ENCODE assay signal across 16 cellular contexts in genomic region chr17:31926100-31926729, GRCh38. TPM values are rescaled to one million over a fixed set of nuclear protein-coding genes. Genes with fewer than 3 reads are reported as not detected.
DNase-seq lines count a peak whose midpoint lies in the region; ATAC-seq and TF ChIP-seq lines count a peak whose summit lies in the region.
"Had no signal": no experiment of that assay in that cellular context is flagged by ENCODE, and none has a peak within 500 bp of the region (broad histone marks: within the 10 kb centered on the region; RNA-seq: fewer than 3 reads in every experiment).

No MANE protein-coding gene starts in this region.

- no peaks in the 10 kb centered on the region for H3K9me3 Mint-ChIP-seq in activated CD8-positive, alpha-beta T cell treated with anti-CD3 and anti-CD28 coated beads for 36 hours
- no peaks in the 10 kb centered on the region for H3K9me3 Mint-ChIP-seq in endodermal cell
- H3K9me3 Mint-ChIP-seq: CD4-positive, CD25-positive, alpha-beta regulatory T cell had no signal

- no peak overlapping the region for H3K4me3 Mint-ChIP-seq in activated CD8-positive, alpha-beta T cell treated with anti-CD3 and anti-CD28 coated beads for 36 hours
- H3K4me3 Mint-ChIP-seq in endodermal cell: no peak overlapping the region
- H3K4me3 Mint-ChIP-seq: CD4-positive, CD25-positive, alpha-beta regulatory T cell had no signal

- WGBS in endodermal cell (ENCODE audit: insufficient coverage in 1 of 2, insufficient read length in 1 of 2), 2 experiments: 100% methylated on average over 3 to 4 of the region's 5 CpGs

- TF ChIP-seq CTCF in activated CD8-positive, alpha-beta T cell treated with anti-CD3 and anti-CD28 coated beads for 36 hours (IDR thresholded peaks at IDR 0.05): no peak
- no peak for TF ChIP-seq CTCF in endodermal cell (conservative IDR thresholded peaks at IDR 0.05)

- intact Hi-C loops in activated CD8-positive, alpha-beta T cell treated with anti-CD3 and anti-CD28 coated beads for 36 hours (cut with micrococcal nuclease): no loop called here

- DNase-seq in activated T-cell treated with anti-CD3 and anti-CD28 coated beads for 48 hours (ENCODE audit: low read depth) (peak; percentile 15), LHCN-M2 (ENCODE audit: low read depth) (peak; percentile 34), endodermal cell (peak; percentile 15), dedifferentiated amniotic fluid mesenchymal stem cell (ENCODE audit: extremely low spot score) (no peak), caudate nucleus (lab: John Stamatoyannopoulos, UW) (no peak)
- DNase-seq in activated T-cell treated with anti-CD3 and anti-CD28 coated beads, Interleukin-2, amount 50 U/mL, for 1 hour: no peak
- DNase-seq in activated CD8-positive, alpha-beta T cell treated with anti-CD3 and anti-CD28 coated beads for 36 hours: peak; percentile 41
- DNase-seq: Calu3; CD4-positive, CD25-positive, alpha-beta regulatory T cell; DMS53; KBM-7; NCI-H1105; NCI-H1694; NCI-H2227 treated with DMSO at 0.1 percent for 48 hours; NCI-H524 had no signal

- no peaks in the 10 kb centered on the region for H3K4me1 ChIP-seq in endodermal cell (ENCODE audit: control insufficient read depth, insufficient read depth, low read length)

- no peak overlapping the region for H3K9ac ChIP-seq in endodermal cell (ENCODE audit: extremely low read depth, low read length, poor library complexity, severe bottlenecking)

- no peak overlapping the region for H3K27ac Mint-ChIP-seq in activated CD8-positive, alpha-beta T cell treated with anti-CD3 and anti-CD28 coated beads for 36 hours
- no peak overlapping the region for H3K27ac Mint-ChIP-seq in endodermal cell
- H3K27ac Mint-ChIP-seq: CD4-positive, CD25-positive, alpha-beta regulatory T cell had no signal

- no peak overlapping the region for H3K27ac ChIP-seq in endodermal cell (ENCODE audit: low read depth, low read length)
- H3K27ac ChIP-seq in caudate nucleus (ENCODE audit: low read depth, low read length): no peak overlapping the region

- no peaks in the 10 kb centered on the region for H3K4me1 Mint-ChIP-seq in activated CD8-positive, alpha-beta T cell treated with anti-CD3 and anti-CD28 coated beads for 36 hours (ENCODE audit: low read depth)
- H3K4me1 Mint-ChIP-seq in endodermal cell: no peaks in the 10 kb centered on the region

- H3K9me3 ChIP-seq in endodermal cell (ENCODE audit: control insufficient read depth, low read length): no peaks in the 10 kb centered on the region

- H3K36me3 Mint-ChIP-seq in activated CD8-positive, alpha-beta T cell treated with anti-CD3 and anti-CD28 coated beads for 36 hours (ENCODE audit: low read depth): no peaks in the 10 kb centered on the region
- H3K36me3 Mint-ChIP-seq in endodermal cell (ENCODE audit: low read depth): no peaks in the 10 kb centered on the region
- H3K36me3 Mint-ChIP-seq: CD4-positive, CD25-positive, alpha-beta regulatory T cell had no signal

- POLR2A ChIA-PET in activated CD8-positive, alpha-beta T cell treated with anti-CD3 and anti-CD28 coated beads for 36 hours (lab: Charles Lee): interaction anchor here (1.3 kb wide), 1 partner anchor 9 kb away, joined by 3 read pairs; no protein-coding TSS in a partner anchor

- H3K36me3 ChIP-seq in endodermal cell (ENCODE audit: control insufficient read depth, insufficient read depth, low read length): no peaks in the 10 kb centered on the region

- H3K4me3 ChIP-seq in endodermal cell (ENCODE audit: low read length): no peak overlapping the region

- no peaks in the 10 kb centered on the region for H3K27me3 Mint-ChIP-seq in activated CD8-positive, alpha-beta T cell treated with anti-CD3 and anti-CD28 coated beads for 36 hours
- H3K27me3 Mint-ChIP-seq in endodermal cell (ENCODE audit: insufficient read depth): no peaks in the 10 kb centered on the region

- ATAC-seq in activated CD8-positive, alpha-beta T cell treated with anti-CD3 and anti-CD28 coated beads for 36 hours: peak; percentile 78
- ATAC-seq: Panc1 had no signal

- no peaks in the 10 kb centered on the region for H3K27me3 ChIP-seq in endodermal cell (ENCODE audit: control insufficient read depth, insufficient read depth, low read length, poor library complexity, severe bottlenecking)

- CTCF ChIA-PET in activated CD8-positive, alpha-beta T cell treated with anti-CD3 and anti-CD28 coated beads for 36 hours (lab: Charles Lee): no interaction called here

RNA-seq across cellular contexts. Expression of gene SUZ12, which starts 10.6 kb away (rescaled TPM):
- total RNA-seq in LHCN-M2 (2014; rRNA removed): 15.7 and 19.3 TPM in 2 replicates
- polyA plus RNA-seq in LHCN-M2 (2012): 7.4 TPM
- total RNA-seq in activated CD8-positive, alpha-beta T cell treated with anti-CD3 and anti-CD28 coated beads for 36 hours: 10 to 100 TPM; 60.7 to 64.2 TPM
- total RNA-seq in endodermal cell: 10 to 100 TPM; 32.6 to 41.7 TPM
- polyA plus RNA-seq in endodermal cell (2013, experiment 1 of 2): 35.2 TPM
- 38.0 TPM for polyA plus RNA-seq in endodermal cell (2013, experiment 2 of 2)

RNA-seq across cellular contexts. Expression of gene UTP6, which starts 24.7 kb away (rescaled TPM):
- total RNA-seq in LHCN-M2 (2014; rRNA removed) (41.7 and 42.4 TPM in 2 replicates), endodermal cell (100 to 1,000 TPM in 1 of 2 donors, 10 to 100 TPM in 1; 85.3 to 100 TPM)
- polyA plus RNA-seq in LHCN-M2 (2012): 38.1 TPM
- 100 to 1,000 TPM; 135 to 140 TPM for total RNA-seq in activated CD8-positive, alpha-beta T cell treated with anti-CD3 and anti-CD28 coated beads for 36 hours
- polyA plus RNA-seq in endodermal cell (2013, experiment 1 of 2): 59.5 TPM
- 54.1 TPM for polyA plus RNA-seq in endodermal cell (2013, experiment 2 of 2)

Comparison
In these comparisons a context has a peak if more than half of its experiments do, and no peak if none do; other contexts are left out.
1. DNase-seq: peak in activated T-cell treated with anti-CD3 and anti-CD28 coated beads for 48 hours (single experiment), LHCN-M2 (single experiment), activated CD8-positive, alpha-beta T cell treated with anti-CD3 and anti-CD28 coated beads for 36 hours (single experiment) and endodermal cell (single experiment); none in activated T-cell treated with anti-CD3 and anti-CD28 coated beads, Interleukin-2, amount 50 U/mL, for 1 hour (single experiment), dedifferentiated amniotic fluid mesenchymal stem cell (single experiment) and caudate nucleus (0 of 61).